ENCODE assay signal across 9 cellular contexts in genomic region chr2:201149064-201149820, GRCh38. TPM values are rescaled to one million over a fixed set of nuclear protein-coding genes. Genes with fewer than 3 reads are reported as not detected.
DNase-seq lines count a peak whose midpoint lies in the region; TF ChIP-seq lines count a peak whose summit lies in the region.
"Had no signal": no experiment of that assay in that cellular context is flagged by ENCODE, and none has a peak within 500 bp of the region (broad histone marks: within the 10 kb centered on the region; RNA-seq: fewer than 3 reads in every experiment).

No MANE protein-coding gene starts in this region.

- in situ Hi-C loops in ACHN (cut with HindIII; ENCODE audit: low pct_ligation_motif_present, low pct_unique_long_range_greater_than_20kb, low sequenced_read_pairs) = no loop called here

- H3K4me3 ChIP-seq in duodenal mucosa (ENCODE audit: low read depth in 1 of 2, low read length in 2 of 2) = peak overlapping the region; percentile 1 to 17
- no peak overlapping the region for H3K4me3 ChIP-seq in testis
- H3K4me3 ChIP-seq: K562 had no signal

- TF ChIP-seq CTCF in testis (IDR thresholded peaks at IDR 0.05) = no peak

- intact Hi-C loops in testis (cut with DNase I; ENCODE audit: low total_unique reads) = no loop called here

- H3K27me3 ChIP-seq in duodenal mucosa (ENCODE audit: control insufficient read depth in 1 of 2, insufficient read depth in 2 of 2, low read length in 2 of 2) (no peaks in the 10 kb centered on the region), testis (no peaks in the 10 kb centered on the region)

- H3K9ac ChIP-seq in duodenal mucosa (ENCODE audit: low read depth in 1 of 2, low read length in 2 of 2) = peak overlapping the region; percentile 28 to 60

- no peak for TF ChIP-seq POLR2A in testis (IDR thresholded peaks at IDR 0.05)

- H3K4me1 ChIP-seq in duodenal mucosa (ENCODE audit: control insufficient read depth in 1 of 2, insufficient read depth in 2 of 2, low read length in 2 of 2) (peaks cover 45 to 61% of the 10 kb centered on the region in 2 donors), testis (peaks cover 9% of the 10 kb centered on the region)

- H3K9me3 ChIP-seq in duodenal mucosa (ENCODE audit: control insufficient read depth in 1 of 2, low read length in 2 of 2) = no peaks in the 10 kb centered on the region
- H3K9me3 ChIP-seq in testis = no peaks in the 10 kb centered on the region

- H3K36me3 ChIP-seq in duodenal mucosa (ENCODE audit: control insufficient read depth in 1 of 2, insufficient read depth in 2 of 2, low read length in 2 of 2) (peaks cover 23 to 40% of the 10 kb centered on the region in 2 donors), testis (ENCODE audit: low read depth, missing control alignments) (no peaks in the 10 kb centered on the region)

- DNase-seq in ACHN (peak; percentile 96), M059J (ENCODE audit: low read depth) (peak; percentile 89), mucosa of gallbladder (ENCODE audit: low spot score) (peak; percentile 65), NCI-H748 (lab: John Stamatoyannopoulos, UW; ENCODE audit: unreplicated experiment) (no peak), SKM-1 treated with dmso at 0.1 percent for 144 hours (lab: John Stamatoyannopoulos, UW; ENCODE audit: unreplicated experiment) (no peak), testis (no peak)
- no peak for DNase-seq in stimulated activated naive CD4-positive, alpha-beta T cell treated with Interleukin-2 at 50 U/mL for 16 hours (lab: John Stamatoyannopoulos, UW)

- WGBS in testis, 2 donors = 96 to 99% methylated on average over 2 of the region's 2 CpGs

- peak overlapping the region; percentile 85 for H3K27ac ChIP-seq in duodenal mucosa (ENCODE audit: low read depth, low read length)
- H3K27ac ChIP-seq in testis = peak overlapping the region in 1 of 2 donors; percentile 38

RNA-seq across cellular contexts. Expression of gene CFLAR, which starts 33.3 kb away (rescaled TPM):
- total RNA-seq in M059J (2014; rRNA removed; shearing (Covaris generic)) = 22.2 and 27.0 TPM in 2 replicates
- total RNA-seq in mucosa of gallbladder = 152 TPM
- total RNA-seq in testis = 100 to 1,000 TPM; 117 to 137 TPM
- polyA plus RNA-seq in testis (ENCODE audit: insufficient read depth, low read depth, low replicate concordance) = 51.1 TPM

RNA-seq across cellular contexts. Expression of gene CASP10, which starts 33.7 kb away (rescaled TPM):
- 6.4 and 7.9 TPM in 2 replicates for total RNA-seq in M059J (2014; rRNA removed; shearing (Covaris generic))
- 18.9 TPM for total RNA-seq in mucosa of gallbladder
- total RNA-seq in testis = 10 to 100 TPM in 1 of 2 donors, 1 to 10 TPM in 1; 5.2 to 10.4 TPM
- polyA plus RNA-seq in testis (ENCODE audit: insufficient read depth, low read depth, low replicate concordance) = 2.4 TPM

Comparison
In these comparisons a context has a peak if more than half of its experiments do, and no peak if none do; other contexts are left out.
1. DNase-seq: peak in ACHN (single experiment), M059J (single experiment) and mucosa of gallbladder (single experiment); none in NCI-H748 (single experiment), SKM-1 treated with dmso at 0.1 percent for 144 hours (single experiment), testis (single experiment) and stimulated activated naive CD4-positive, alpha-beta T cell treated with Interleukin-2 at 50 U/mL for 16 hours (single experiment).
2. H3K4me3 ChIP-seq: peak in duodenal mucosa (2 of 2); none in testis (0 of 2).